In the genomic region with DNA sequence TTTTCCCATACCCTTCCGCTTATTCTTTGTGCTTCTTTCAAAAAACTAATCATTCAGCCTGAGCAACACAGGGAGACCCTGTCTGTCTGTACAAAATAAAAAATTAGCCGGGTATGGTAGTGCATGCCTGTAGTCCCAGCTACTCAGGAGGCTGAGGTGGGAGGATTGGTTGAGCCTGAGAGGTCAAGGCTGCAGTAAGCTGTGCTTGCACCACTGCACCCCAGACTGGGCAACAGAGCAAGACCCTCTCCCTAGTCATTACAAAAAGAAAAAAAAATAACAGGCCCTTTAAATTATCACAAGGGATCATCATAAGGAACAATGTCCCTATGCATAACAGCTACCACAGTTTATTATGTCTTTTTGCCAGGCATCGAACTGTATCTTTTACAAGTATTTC, we compare ENCODE assay signal across 32 cellular contexts.
"Had no signal": no experiment of that assay in that cellular context is flagged by ENCODE, and none has a peak within 500 bp of the region (broad histone marks: within the 10 kb centered on the region; RNA-seq: fewer than 3 reads in every experiment).

No MANE protein-coding gene starts in this region.

- H3K4me3 ChIP-seq: ascending aorta, cardiac muscle cell had no signal

- H3K4me1 ChIP-seq: ascending aorta had no signal

- ATAC-seq: activated CD4-positive, alpha-beta T cell treated with anti-CD3 and anti-CD28 coated beads for 36 hours; activated CD4-positive, CD25-positive, alpha-beta regulatory T cell treated with anti-CD3 and anti-CD28 coated beads, Interleukin-2, amount 50 U/mL, for 24 hours; activated CD8-positive, alpha-beta memory T cell treated with anti-CD3 and anti-CD28 coated beads, Interleukin-2, amount 10 ng/mL, durations not matched to agents 7 days and 5 days; activated CD8-positive, alpha-beta T cell treated with anti-CD3 and anti-CD28 coated beads, Interleukin-2, amount 10 ng/mL, durations not matched to agents 7 days and 5 days; activated naive CD8-positive, alpha-beta T cell treated with anti-CD3 and anti-CD28 coated beads, Interleukin-2, amount 50 U/mL, for 24 hours had no signal

- H3K27me3 ChIP-seq: ascending aorta, cardiac muscle cell had no signal

- DNase-seq: activated CD4-positive, alpha-beta memory T cell treated with anti-CD3 and anti-CD28 coated beads, Interleukin-2, amount 10 ng/mL, durations not matched to agents 7 days and 5 days; activated CD4-positive, alpha-beta T cell treated with anti-CD3 and anti-CD28 coated beads for 1 hour; activated CD4-positive, alpha-beta T cell treated with anti-CD3 and anti-CD28 coated beads for 36 hours; activated CD4-positive, alpha-beta T cell treated with anti-CD3 and anti-CD28 coated beads for 48 hours; activated CD4-positive, alpha-beta T cell treated with anti-CD3 and anti-CD28 coated beads, Interleukin-2, amount 10 ng/mL, durations not matched to agents 7 days and 5 days; activated CD4-positive, alpha-beta T cell treated with anti-CD3 and anti-CD28 coated beads, Interleukin-2, amount 50 U/mL, for 48 hours; activated CD4-positive, CD25-positive, alpha-beta regulatory T cell; activated CD8-positive, alpha-beta memory T cell treated with anti-CD3 and anti-CD28 coated beads for 24 hours; activated CD8-positive, alpha-beta memory T cell treated with anti-CD3 and anti-CD28 coated beads, Interleukin-2, amount 10 ng/mL, durations not matched to agents 7 days and 5 days; activated CD8-positive, alpha-beta memory T cell treated with anti-CD3 and anti-CD28 coated beads, Interleukin-2, amount 50 U/mL, for 48 hours; activated CD8-positive, alpha-beta T cell treated with anti-CD3 and anti-CD28 coated beads, Interleukin-2, amount 10 ng/mL, durations not matched to agents 7 days and 5 days; activated effector memory CD4-positive, alpha-beta T cell treated with Interleukin-2 at 50 U/mL for 16 hours; activated gamma-delta T cell; activated naive CD4-positive, alpha-beta T cell treated with anti-CD3 and anti-CD28 coated beads, Interleukin-2, amount 10 ng/mL, durations not matched to agents 7 days and 5 days; activated naive CD4-positive, alpha-beta T cell treated with Interleukin-2 at 50 U/mL for 16 hours; activated naive CD8-positive, alpha-beta T cell treated with anti-CD3 and anti-CD28 coated beads, Interleukin-2, amount 10 ng/mL, durations not matched to agents 7 days and 5 days; activated naive CD8-positive, alpha-beta T cell treated with anti-CD3 and anti-CD28 coated beads, Interleukin-2, amount 50 U/mL, for 24 hours; activated T-cell treated with anti-CD3 and anti-CD28 coated beads, Interleukin-2, amount 50 U/mL, for 24 hours; activated T-cell treated with anti-CD3 and anti-CD28 coated beads, Interleukin-2, amount 50 U/mL, for 48 hours; amygdala; anterior cingulate cortex; caudate nucleus; cerebellar nuclear complex; T-helper 1 cell; T-helper 2 cell; T-helper 9 cell had no signal

- FAIRE-seq: bronchial epithelial cell, TTC549 had no signal

- H3K27ac ChIP-seq: ascending aorta, VCaP had no signal

- H3K9me3 ChIP-seq: ascending aorta had no signal
